3 cellular contexts compared by ENCODE assay signal in the genomic region with DNA sequence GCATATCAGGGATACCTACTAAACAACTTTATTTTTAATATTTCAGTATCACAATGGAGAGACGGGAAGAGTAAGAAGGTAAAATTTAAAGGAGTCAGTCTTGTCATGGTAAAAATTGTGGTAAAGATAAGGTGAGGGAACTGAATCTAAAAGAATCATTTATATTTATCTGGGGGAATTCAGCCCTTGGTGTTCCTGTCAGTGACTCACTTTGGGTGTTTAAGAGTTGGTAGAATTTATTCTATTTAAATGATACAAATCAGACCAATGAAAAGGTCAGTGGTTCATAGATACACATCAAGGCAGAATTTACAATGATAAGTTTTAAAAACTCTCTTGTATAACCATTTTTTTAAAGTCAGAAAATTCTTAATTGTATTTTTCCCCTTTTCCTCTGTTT.
TF ChIP-seq lines count a peak whose summit lies in the region.

No MANE protein-coding gene starts in this region.

TF ChIP-seq in GM23338, 12 proteins besides CTCF, POLR2A, EP300 and RAD21 (continued from another document and continues in another):
- TF ChIP-seq, protein P1, sequence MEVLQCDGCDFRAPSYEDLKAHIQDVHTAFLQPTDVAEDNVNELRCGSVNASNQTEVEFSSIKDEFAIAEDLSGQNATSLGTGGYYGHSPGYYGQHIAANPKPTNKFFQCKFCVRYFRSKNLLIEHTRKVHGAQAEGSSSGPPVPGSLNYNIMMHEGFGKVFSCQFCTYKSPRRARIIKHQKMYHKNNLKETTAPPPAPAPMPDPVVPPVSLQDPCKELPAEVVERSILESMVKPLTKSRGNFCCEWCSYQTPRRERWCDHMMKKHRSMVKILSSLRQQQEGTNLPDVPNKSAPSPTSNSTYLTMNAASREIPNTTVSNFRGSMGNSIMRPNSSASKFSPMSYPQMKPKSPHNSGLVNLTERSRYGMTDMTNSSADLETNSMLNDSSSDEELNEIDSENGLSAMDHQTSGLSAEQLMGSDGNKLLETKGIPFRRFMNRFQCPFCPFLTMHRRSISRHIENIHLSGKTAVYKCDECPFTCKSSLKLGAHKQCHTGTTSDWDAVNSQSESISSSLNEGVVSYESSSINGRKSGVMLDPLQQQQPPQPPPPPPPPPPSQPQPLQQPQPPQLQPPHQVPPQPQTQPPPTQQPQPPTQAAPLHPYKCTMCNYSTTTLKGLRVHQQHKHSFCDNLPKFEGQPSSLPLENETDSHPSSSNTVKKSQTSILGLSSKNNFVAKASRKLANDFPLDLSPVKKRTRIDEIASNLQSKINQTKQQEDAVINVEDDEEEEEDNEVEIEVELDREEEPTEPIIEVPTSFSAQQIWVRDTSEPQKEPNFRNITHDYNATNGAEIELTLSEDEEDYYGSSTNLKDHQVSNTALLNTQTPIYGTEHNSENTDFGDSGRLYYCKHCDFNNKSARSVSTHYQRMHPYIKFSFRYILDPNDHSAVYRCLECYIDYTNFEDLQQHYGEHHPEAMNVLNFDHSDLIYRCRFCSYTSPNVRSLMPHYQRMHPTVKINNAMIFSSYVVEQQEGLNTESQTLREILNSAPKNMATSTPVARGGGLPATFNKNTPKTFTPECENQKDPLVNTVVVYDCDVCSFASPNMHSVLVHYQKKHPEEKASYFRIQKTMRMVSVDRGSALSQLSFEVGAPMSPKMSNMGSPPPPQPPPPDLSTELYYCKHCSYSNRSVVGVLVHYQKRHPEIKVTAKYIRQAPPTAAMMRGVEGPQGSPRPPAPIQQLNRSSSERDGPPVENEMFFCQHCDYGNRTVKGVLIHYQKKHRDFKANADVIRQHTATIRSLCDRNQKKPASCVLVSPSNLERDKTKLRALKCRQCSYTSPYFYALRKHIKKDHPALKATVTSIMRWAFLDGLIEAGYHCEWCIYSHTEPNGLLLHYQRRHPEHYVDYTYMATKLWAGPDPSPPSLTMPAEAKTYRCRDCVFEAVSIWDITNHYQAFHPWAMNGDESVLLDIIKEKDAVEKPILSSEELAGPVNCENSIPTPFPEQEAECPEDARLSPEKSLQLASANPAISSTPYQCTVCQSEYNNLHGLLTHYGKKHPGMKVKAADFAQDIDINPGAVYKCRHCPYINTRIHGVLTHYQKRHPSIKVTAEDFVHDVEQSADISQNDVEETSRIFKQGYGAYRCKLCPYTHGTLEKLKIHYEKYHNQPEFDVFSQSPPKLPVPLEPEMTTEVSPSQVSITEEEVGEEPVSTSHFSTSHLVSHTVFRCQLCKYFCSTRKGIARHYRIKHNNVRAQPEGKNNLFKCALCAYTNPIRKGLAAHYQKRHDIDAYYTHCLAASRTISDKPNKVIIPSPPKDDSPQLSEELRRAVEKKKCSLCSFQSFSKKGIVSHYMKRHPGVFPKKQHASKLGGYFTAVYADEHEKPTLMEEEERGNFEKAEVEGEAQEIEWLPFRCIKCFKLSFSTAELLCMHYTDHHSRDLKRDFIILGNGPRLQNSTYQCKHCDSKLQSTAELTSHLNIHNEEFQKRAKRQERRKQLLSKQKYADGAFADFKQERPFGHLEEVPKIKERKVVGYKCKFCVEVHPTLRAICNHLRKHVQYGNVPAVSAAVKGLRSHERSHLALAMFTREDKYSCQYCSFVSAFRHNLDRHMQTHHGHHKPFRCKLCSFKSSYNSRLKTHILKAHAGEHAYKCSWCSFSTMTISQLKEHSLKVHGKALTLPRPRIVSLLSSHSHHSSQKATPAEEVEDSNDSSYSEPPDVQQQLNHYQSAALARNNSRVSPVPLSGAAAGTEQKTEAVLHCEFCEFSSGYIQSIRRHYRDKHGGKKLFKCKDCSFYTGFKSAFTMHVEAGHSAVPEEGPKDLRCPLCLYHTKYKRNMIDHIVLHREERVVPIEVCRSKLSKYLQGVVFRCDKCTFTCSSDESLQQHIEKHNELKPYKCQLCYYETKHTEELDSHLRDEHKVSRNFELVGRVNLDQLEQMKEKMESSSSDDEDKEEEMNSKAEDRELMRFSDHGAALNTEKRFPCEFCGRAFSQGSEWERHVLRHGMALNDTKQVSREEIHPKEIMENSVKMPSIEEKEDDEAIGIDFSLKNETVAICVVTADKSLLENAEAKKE (CRISPR knock-in tag; IDR thresholded peaks at IDR 0.05): no peak
- TF ChIP-seq STAT1 (IDR thresholded peaks at IDR 0.05; ENCODE audit: unreplicated experiment): no peak
- TF ChIP-seq POLR2AphosphoS5 (IDR thresholded peaks at IDR 0.05; ENCODE audit: low read depth): no peak
- no peak for TF ChIP-seq ZNF114 (CRISPR knock-in tag; IDR thresholded peaks at IDR 0.05)
- TF ChIP-seq ZNF331 (CRISPR knock-in tag; IDR thresholded peaks at IDR 0.05; ENCODE audit: low read depth): no peak
- TF ChIP-seq NANOG (IDR thresholded peaks at IDR 0.05; ENCODE audit: borderline replicate concordance): no peak

TF ChIP-seq in GM12878, 131 proteins besides CTCF, POLR2A, EP300 and RAD21:
- TF ChIP-seq, protein P2, sequence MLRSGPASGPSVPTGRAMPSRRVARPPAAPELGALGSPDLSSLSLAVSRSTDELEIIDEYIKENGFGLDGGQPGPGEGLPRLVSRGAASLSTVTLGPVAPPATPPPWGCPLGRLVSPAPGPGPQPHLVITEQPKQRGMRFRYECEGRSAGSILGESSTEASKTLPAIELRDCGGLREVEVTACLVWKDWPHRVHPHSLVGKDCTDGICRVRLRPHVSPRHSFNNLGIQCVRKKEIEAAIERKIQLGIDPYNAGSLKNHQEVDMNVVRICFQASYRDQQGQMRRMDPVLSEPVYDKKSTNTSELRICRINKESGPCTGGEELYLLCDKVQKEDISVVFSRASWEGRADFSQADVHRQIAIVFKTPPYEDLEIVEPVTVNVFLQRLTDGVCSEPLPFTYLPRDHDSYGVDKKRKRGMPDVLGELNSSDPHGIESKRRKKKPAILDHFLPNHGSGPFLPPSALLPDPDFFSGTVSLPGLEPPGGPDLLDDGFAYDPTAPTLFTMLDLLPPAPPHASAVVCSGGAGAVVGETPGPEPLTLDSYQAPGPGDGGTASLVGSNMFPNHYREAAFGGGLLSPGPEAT (IDR thresholded peaks at IDR 0.05; ENCODE audit: low read depth): 0 out of 2 replicates have a peak, but pooled peaks have one; percentile 28
- no peak for TF ChIP-seq MYC (IDR thresholded peaks at IDR 0.05; ENCODE audit: insufficient read depth, insufficient read length, insufficient replicate concordance, low read length, severe bottlenecking)
- TF ChIP-seq CHD2 (IDR thresholded peaks at IDR 0.05; ENCODE audit: borderline replicate concordance, low read depth, low read length): no peak
- TF ChIP-seq FOXM1 (IDR thresholded peaks at IDR 0.05; ENCODE audit: low read depth, low read length): 0 out of 2 replicates have a peak, but pooled peaks have one; percentile 16
- TF ChIP-seq RUNX3 (IDR thresholded peaks at IDR 0.05; ENCODE audit: low read length): peak; percentile 23; the same call in 1 of the 2 replicates

TF ChIP-seq in SK-N-SH treated with all-trans-retinoic acid at 6 μM for 48 hours, 23 proteins besides CTCF, POLR2A, EP300 and RAD21:
- TF ChIP-seq, protein P3, sequence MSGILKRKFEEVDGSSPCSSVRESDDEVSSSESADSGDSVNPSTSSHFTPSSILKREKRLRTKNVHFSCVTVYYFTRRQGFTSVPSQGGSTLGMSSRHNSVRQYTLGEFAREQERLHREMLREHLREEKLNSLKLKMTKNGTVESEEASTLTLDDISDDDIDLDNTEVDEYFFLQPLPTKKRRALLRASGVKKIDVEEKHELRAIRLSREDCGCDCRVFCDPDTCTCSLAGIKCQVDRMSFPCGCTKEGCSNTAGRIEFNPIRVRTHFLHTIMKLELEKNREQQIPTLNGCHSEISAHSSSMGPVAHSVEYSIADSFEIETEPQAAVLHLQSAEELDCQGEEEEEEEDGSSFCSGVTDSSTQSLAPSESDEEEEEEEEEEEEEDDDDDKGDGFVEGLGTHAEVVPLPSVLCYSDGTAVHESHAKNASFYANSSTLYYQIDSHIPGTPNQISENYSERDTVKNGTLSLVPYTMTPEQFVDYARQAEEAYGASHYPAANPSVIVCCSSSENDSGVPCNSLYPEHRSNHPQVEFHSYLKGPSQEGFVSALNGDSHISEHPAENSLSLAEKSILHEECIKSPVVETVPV (CRISPR knock-in tag; IDR thresholded peaks at IDR 0.05): no peak
- TF ChIP-seq GLIS3 (CRISPR knock-in tag; IDR thresholded peaks at IDR 0.05): no peak
- no peak for TF ChIP-seq PPARA (CRISPR knock-in tag; IDR thresholded peaks at IDR 0.05; ENCODE audit: borderline replicate concordance)
- TF ChIP-seq ZC3H10 (CRISPR knock-in tag; IDR thresholded peaks at IDR 0.05): no peak
- no peak for TF ChIP-seq ZNF8 (CRISPR knock-in tag; IDR thresholded peaks at IDR 0.05)
- no peak for TF ChIP-seq RARB (CRISPR knock-in tag; IDR thresholded peaks at IDR 0.05)
- TF ChIP-seq ZFP3 (CRISPR knock-in tag; IDR thresholded peaks at IDR 0.05): no peak
- no peak for TF ChIP-seq CSDC2 (CRISPR knock-in tag; IDR thresholded peaks at IDR 0.05)
- TF ChIP-seq ISL1 (CRISPR knock-in tag; IDR thresholded peaks at IDR 0.05): no peak
- TF ChIP-seq BACH2 (CRISPR knock-in tag; IDR thresholded peaks at IDR 0.05; ENCODE audit: borderline replicate concordance): no peak
- TF ChIP-seq TOX (CRISPR knock-in tag; IDR thresholded peaks at IDR 0.05; ENCODE audit: borderline replicate concordance): no peak
- TF ChIP-seq, protein P4, sequence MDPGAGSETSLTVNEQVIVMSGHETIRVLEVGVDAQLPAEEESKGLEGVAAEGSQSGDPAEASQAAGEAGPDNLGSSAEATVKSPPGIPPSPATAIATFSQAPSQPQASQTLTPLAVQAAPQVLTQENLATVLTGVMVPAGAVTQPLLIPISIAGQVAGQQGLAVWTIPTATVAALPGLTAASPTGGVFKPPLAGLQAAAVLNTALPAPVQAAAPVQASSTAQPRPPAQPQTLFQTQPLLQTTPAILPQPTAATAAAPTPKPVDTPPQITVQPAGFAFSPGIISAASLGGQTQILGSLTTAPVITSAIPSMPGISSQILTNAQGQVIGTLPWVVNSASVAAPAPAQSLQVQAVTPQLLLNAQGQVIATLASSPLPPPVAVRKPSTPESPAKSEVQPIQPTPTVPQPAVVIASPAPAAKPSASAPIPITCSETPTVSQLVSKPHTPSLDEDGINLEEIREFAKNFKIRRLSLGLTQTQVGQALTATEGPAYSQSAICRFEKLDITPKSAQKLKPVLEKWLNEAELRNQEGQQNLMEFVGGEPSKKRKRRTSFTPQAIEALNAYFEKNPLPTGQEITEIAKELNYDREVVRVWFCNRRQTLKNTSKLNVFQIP (CRISPR knock-in tag; IDR thresholded peaks at IDR 0.05; ENCODE audit: borderline replicate concordance, low read depth): no peak
- TF ChIP-seq ARNTL (CRISPR knock-in tag; IDR thresholded peaks at IDR 0.05; ENCODE audit: borderline replicate concordance, low read depth): no peak
- TF ChIP-seq, protein P5, sequence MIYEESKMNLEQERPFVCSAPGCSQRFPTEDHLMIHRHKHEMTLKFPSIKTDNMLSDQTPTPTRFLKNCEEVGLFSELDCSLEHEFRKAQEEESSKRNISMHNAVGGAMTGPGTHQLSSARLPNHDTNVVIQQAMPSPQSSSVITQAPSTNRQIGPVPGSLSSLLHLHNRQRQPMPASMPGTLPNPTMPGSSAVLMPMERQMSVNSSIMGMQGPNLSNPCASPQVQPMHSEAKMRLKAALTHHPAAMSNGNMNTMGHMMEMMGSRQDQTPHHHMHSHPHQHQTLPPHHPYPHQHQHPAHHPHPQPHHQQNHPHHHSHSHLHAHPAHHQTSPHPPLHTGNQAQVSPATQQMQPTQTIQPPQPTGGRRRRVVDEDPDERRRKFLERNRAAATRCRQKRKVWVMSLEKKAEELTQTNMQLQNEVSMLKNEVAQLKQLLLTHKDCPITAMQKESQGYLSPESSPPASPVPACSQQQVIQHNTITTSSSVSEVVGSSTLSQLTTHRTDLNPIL (CRISPR knock-in tag; IDR thresholded peaks at IDR 0.05; ENCODE audit: low read depth): no peak
- TF ChIP-seq ZNF70 (CRISPR knock-in tag; IDR thresholded peaks at IDR 0.05): no peak
- TF ChIP-seq, protein P6, sequence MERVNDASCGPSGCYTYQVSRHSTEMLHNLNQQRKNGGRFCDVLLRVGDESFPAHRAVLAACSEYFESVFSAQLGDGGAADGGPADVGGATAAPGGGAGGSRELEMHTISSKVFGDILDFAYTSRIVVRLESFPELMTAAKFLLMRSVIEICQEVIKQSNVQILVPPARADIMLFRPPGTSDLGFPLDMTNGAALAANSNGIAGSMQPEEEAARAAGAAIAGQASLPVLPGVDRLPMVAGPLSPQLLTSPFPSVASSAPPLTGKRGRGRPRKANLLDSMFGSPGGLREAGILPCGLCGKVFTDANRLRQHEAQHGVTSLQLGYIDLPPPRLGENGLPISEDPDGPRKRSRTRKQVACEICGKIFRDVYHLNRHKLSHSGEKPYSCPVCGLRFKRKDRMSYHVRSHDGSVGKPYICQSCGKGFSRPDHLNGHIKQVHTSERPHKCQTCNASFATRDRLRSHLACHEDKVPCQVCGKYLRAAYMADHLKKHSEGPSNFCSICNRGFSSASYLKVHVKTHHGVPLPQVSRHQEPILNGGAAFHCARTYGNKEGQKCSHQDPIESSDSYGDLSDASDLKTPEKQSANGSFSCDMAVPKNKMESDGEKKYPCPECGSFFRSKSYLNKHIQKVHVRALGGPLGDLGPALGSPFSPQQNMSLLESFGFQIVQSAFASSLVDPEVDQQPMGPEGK (CRISPR knock-in tag; IDR thresholded peaks at IDR 0.05; ENCODE audit: borderline replicate concordance): no peak
- TF ChIP-seq ZFP30 (CRISPR knock-in tag; IDR thresholded peaks at IDR 0.05): no peak
- TF ChIP-seq SNAI2 (CRISPR knock-in tag; IDR thresholded peaks at IDR 0.05): no peak
- no peak for TF ChIP-seq ZNF565 (CRISPR knock-in tag; conservative IDR thresholded peaks at IDR 0.05; ENCODE audit: low read depth)
